ENCODE assay signal across 19 cellular contexts in genomic region chr6:75850026-75850385, GRCh38.
A peak's percentile ranks its signal among the peaks of the same experiment; 100 is the strongest.
DNase-seq lines count a peak whose midpoint lies in the region; ATAC-seq, FAIRE-seq and TF ChIP-seq lines count a peak whose summit lies in the region.
"Had no signal": no experiment of that assay in that cellular context is flagged by ENCODE, and none has a peak within 500 bp of the region (broad histone marks: within the 10 kb centered on the region; RNA-seq: fewer than 3 reads in every experiment).

No MANE protein-coding gene starts in this region.

- H3K27ac Mint-ChIP-seq in Caco-2 (ENCODE audit: unreplicated experiment) (peak overlapping the region; percentile 61), progenitor cell of endocrine pancreas (peak overlapping the region; percentile 29), natural killer cell (no peak overlapping the region)
- H3K27ac Mint-ChIP-seq: CD8-positive, alpha-beta memory T cell; naive B cell; T-helper 1 cell treated with Interleukin-12 subunit alpha and Interleukin-12 subunit beta and Interleukin-4 antibody, amounts not matched to agents 30 μg/mL and 1 μg/mL, for 36 hours had no signal

- peaks cover 16% of the 10 kb centered on the region for H3K4me1 Mint-ChIP-seq in Caco-2 (ENCODE audit: low read depth, unreplicated experiment)
- peaks cover 32% of the 10 kb centered on the region for H3K4me1 Mint-ChIP-seq in progenitor cell of endocrine pancreas (ENCODE audit: low read depth)
- no peaks in the 10 kb centered on the region for H3K4me1 Mint-ChIP-seq in natural killer cell
- H3K4me1 Mint-ChIP-seq: CD8-positive, alpha-beta memory T cell; naive B cell had no signal

- H3K27ac ChIP-seq in PC-3 (ENCODE audit: low read length), result peak overlapping the region; percentile 91
- H3K27ac ChIP-seq in fibroblast of lung (ENCODE audit: insufficient read depth, low read length), result no peak overlapping the region
- no peak overlapping the region for H3K27ac ChIP-seq in vagina
- H3K27ac ChIP-seq in small intestine (ENCODE audit: low read depth in 1 of 2, low read length in 1 of 2), result no peak overlapping the region
- H3K27ac ChIP-seq: adrenal gland had no signal

- H2AFZ ChIP-seq in PC-3 (ENCODE audit: low read length) (peak overlapping the region; percentile 36; the same call in 1 of the 2 replicates), fibroblast of lung (ENCODE audit: low read length) (no peak overlapping the region)

- ATAC-seq in PC-3, result peak; percentile 59
- ATAC-seq in natural killer cell, result no peak

- intact Hi-C loops in Caco-2 (cut with micrococcal nuclease; ENCODE audit: unreplicated experiment), result no loop called here
- intact Hi-C loops in PC-3 (cut with micrococcal nuclease), result no loop called here
- intact Hi-C loops in vagina (cut with DNase I), result no loop called here
- intact Hi-C loops in natural killer cell (cut with micrococcal nuclease), result no loop called here

- H4K20me1 ChIP-seq in PC-3 (ENCODE audit: low read length) (no peaks in the 10 kb centered on the region), fibroblast of lung (ENCODE audit: control insufficient read depth, extremely low read depth, insufficient read depth, low read length) (no peaks in the 10 kb centered on the region)

- H3K4me3 ChIP-seq in Caco-2 (ENCODE audit: low read depth, low read length) (no peak overlapping the region), PC-3 (ENCODE audit: low read length) (peak overlapping the region; percentile 52), fibroblast of lung (replicated peaks in 1 of 4; ENCODE audit: control extremely low read depth in 1 of 4, insufficient read depth in 1 of 4, low read depth in 3 of 4, low read length in 4 of 4) (no peak overlapping the region), vagina (no peak overlapping the region), small intestine (ENCODE audit: low read depth in 1 of 2, low read length in 2 of 2) (no peak overlapping the region)
- H3K4me3 ChIP-seq: adrenal gland had no signal

- WGBS in small intestine, 3 donors, result 33 to 44% (median 41%) methylated on average over 3 of the region's 3 CpGs

- POLR2A ChIA-PET in Caco-2 (lab: Charles Lee) (no interaction called here), PC-3 (lab: Charles Lee; ENCODE audit: unreplicated experiment) (no interaction called here)

- no TSS peak for BruUV-seq in Caco-2 (replicated peaks; lab: Mats Ljungman, UMichigan)
- BruUV-seq in PC-3 (replicated peaks; lab: Mats Ljungman, UMichigan), result no TSS peak

- H3K4me3 Mint-ChIP-seq in Caco-2 (ENCODE audit: unreplicated experiment) (peak overlapping the region; percentile 63), progenitor cell of endocrine pancreas (ENCODE audit: low read depth) (no peak overlapping the region), natural killer cell (no peak overlapping the region)
- H3K4me3 Mint-ChIP-seq: naive B cell; T-helper 1 cell treated with Interleukin-12 subunit alpha and Interleukin-12 subunit beta and Interleukin-4 antibody, amounts not matched to agents 30 μg/mL and 1 μg/mL, for 36 hours had no signal

- H3K9me3 Mint-ChIP-seq in Caco-2 (ENCODE audit: unreplicated experiment) (no peaks in the 10 kb centered on the region), progenitor cell of endocrine pancreas (ENCODE audit: low read depth) (no peaks in the 10 kb centered on the region), natural killer cell (no peaks in the 10 kb centered on the region)
- H3K9me3 Mint-ChIP-seq: CD8-positive, alpha-beta memory T cell; naive B cell; T-helper 1 cell treated with Interleukin-12 subunit alpha and Interleukin-12 subunit beta and Interleukin-4 antibody, amounts not matched to agents 30 μg/mL and 1 μg/mL, for 36 hours had no signal

- H3K27me3 Mint-ChIP-seq in Caco-2 (ENCODE audit: insufficient read depth, unreplicated experiment) (no peaks in the 10 kb centered on the region), progenitor cell of endocrine pancreas (no peaks in the 10 kb centered on the region), natural killer cell (ENCODE audit: low read depth in 2 of 2) (peaks cover 0 to 3% of the 10 kb centered on the region in 2 donors)
- H3K27me3 Mint-ChIP-seq: CD8-positive, alpha-beta memory T cell had no signal

- H3K27me3 ChIP-seq in Caco-2 (replicated peaks; ENCODE audit: control insufficient read depth, insufficient read depth, low read length) (no peaks in the 10 kb centered on the region), PC-3 (ENCODE audit: low read length) (no peaks in the 10 kb centered on the region), fibroblast of lung (ENCODE audit: control insufficient read depth, insufficient read depth, low read length) (no peaks in the 10 kb centered on the region), vagina (no peaks in the 10 kb centered on the region), small intestine (ENCODE audit: control insufficient read depth in 2 of 2, insufficient read depth in 2 of 2, low read length in 2 of 2) (no peaks in the 10 kb centered on the region)
- H3K27me3 ChIP-seq: adrenal gland had no signal

- H3K4me1 ChIP-seq in Caco-2 (peaks cover 23% of the 10 kb centered on the region), PC-3 (ENCODE audit: insufficient read depth, low read length) (peaks cover 57% of the 10 kb centered on the region), fibroblast of lung (ENCODE audit: control insufficient read depth, extremely low read depth, insufficient read depth, low read length) (peaks cover 2% of the 10 kb centered on the region), vagina (peaks cover 14% of the 10 kb centered on the region), small intestine (ENCODE audit: control insufficient read depth in 2 of 2, insufficient read depth in 1 of 2, low read depth in 1 of 2, low read length in 1 of 2) (peaks cover 0 to 5% of the 10 kb centered on the region in 2 donors)
- H3K4me1 ChIP-seq: adrenal gland had no signal

- peaks cover 5% of the 10 kb centered on the region for H3K36me3 Mint-ChIP-seq in Caco-2 (ENCODE audit: insufficient read depth, unreplicated experiment)
- H3K36me3 Mint-ChIP-seq in progenitor cell of endocrine pancreas (ENCODE audit: insufficient read depth), result peaks cover 11% of the 10 kb centered on the region
- no peaks in the 10 kb centered on the region for H3K36me3 Mint-ChIP-seq in natural killer cell
- H3K36me3 Mint-ChIP-seq: CD8-positive, alpha-beta memory T cell; naive B cell had no signal

- CTCF ChIA-PET in Caco-2 (lab: Charles Lee) (interaction anchor here (0.6 kb wide), 1 partner anchor 79 kb away, joined by 3 read pairs; no protein-coding TSS in a partner anchor), PC-3 (lab: Charles Lee) (no interaction called here)

- H3K4me2 ChIP-seq in PC-3 (ENCODE audit: low read length), result peak overlapping the region; percentile 83
- H3K4me2 ChIP-seq in fibroblast of lung (ENCODE audit: extremely low read depth, insufficient read depth, low read length), result peak overlapping the region; percentile 32

- no peak for FAIRE-seq in small intestine (lab: Jason Lieb, UNC)

- H3K36me3 ChIP-seq in Caco-2 (ENCODE audit: control insufficient read depth, insufficient read depth, low read length) (no peaks in the 10 kb centered on the region), PC-3 (ENCODE audit: low read depth, low read length) (no peaks in the 10 kb centered on the region), fibroblast of lung (ENCODE audit: control insufficient read depth, insufficient read depth, low read length) (no peaks in the 10 kb centered on the region), vagina (no peaks in the 10 kb centered on the region), small intestine (ENCODE audit: control insufficient read depth in 2 of 2, insufficient read depth in 2 of 2, low read length in 2 of 2) (peaks cover 0 to 4% of the 10 kb centered on the region in 2 donors)
- H3K36me3 ChIP-seq: adrenal gland had no signal

- H3K9ac ChIP-seq in PC-3 (ENCODE audit: low read length), result peak overlapping the region; percentile 52
- H3K9ac ChIP-seq in fibroblast of lung (ENCODE audit: insufficient read depth, low read length), result no peak overlapping the region

- TF ChIP-seq CTCF in Caco-2 (IDR thresholded peaks at IDR 0.05; ENCODE audit: insufficient read depth in 1 of 2, low read depth in 1 of 2, low read length in 1 of 2, severe bottlenecking in 1 of 2, unreplicated experiment in 1 of 2) (no peak), PC-3 (conservative IDR thresholded peaks at IDR 0.05; ENCODE audit: low read depth, low read length) (no peak), fibroblast of lung (conservative IDR thresholded peaks at IDR 0.05 in 1 of 2, IDR thresholded peaks at IDR 0.05 in 1 of 2; ENCODE audit: low read depth in 1 of 2, low read length in 2 of 2) (no peak), progenitor cell of endocrine pancreas (IDR thresholded peaks at IDR 0.05; ENCODE audit: unreplicated experiment) (no peak), vagina (IDR thresholded peaks at IDR 0.05) (no peak), natural killer cell (IDR thresholded peaks at IDR 0.05) (no peak)

- H3K9me3 ChIP-seq in Caco-2 (no peaks in the 10 kb centered on the region), PC-3 (ENCODE audit: low read length) (no peaks in the 10 kb centered on the region), fibroblast of lung (ENCODE audit: control insufficient read depth, insufficient read depth, low read depth, low read length) (no peaks in the 10 kb centered on the region), vagina (no peaks in the 10 kb centered on the region), small intestine (ENCODE audit: control insufficient read depth, low read depth) (no peaks in the 10 kb centered on the region)
- H3K9me3 ChIP-seq: adrenal gland had no signal

- H3K79me2 ChIP-seq in PC-3 (ENCODE audit: low read length), result no peaks in the 10 kb centered on the region
- no peaks in the 10 kb centered on the region for H3K79me2 ChIP-seq in fibroblast of lung (ENCODE audit: control insufficient read depth, insufficient read depth, low read length)

- no peak for DNase-seq in Caco-2
- DNase-seq in PC-3, result peak; percentile 63
- DNase-seq in fibroblast of lung (ENCODE audit: low read depth in 2 of 2), result peak in 1 of 2 donors; percentile 3
- no peak for DNase-seq in progenitor cell of endocrine pancreas (ENCODE audit: low spot score, unreplicated experiment)
- no peak for DNase-seq in vagina (ENCODE audit: extremely low spot score in 2 of 2)
- DNase-seq in small intestine, result no peak
- DNase-seq in medulla oblongata (ENCODE audit: extremely low spot score), result no peak
- no peak for DNase-seq in natural killer cell
- DNase-seq: activated effector memory CD4-positive, alpha-beta T cell treated with anti-CD3 and anti-CD28 coated beads, Interleukin-2, amount 50 U/mL, for 16 hours; adrenal gland; CD8-positive, alpha-beta memory T cell; central memory CD4-positive, alpha-beta T cell; effector CD8-positive, alpha-beta T cell; naive B cell; NCI-H1105 treated with DMSO at 0.1 percent for 48 hours; NCI-H526; SIG-M5; stimulated activated CD4-positive, alpha-beta T cell treated with anti-CD3 and anti-CD28 coated beads, Interleukin-2, amount 100 ng/mL, for 48 hours had no signal

- no peaks in the 10 kb centered on the region for H3K9me2 ChIP-seq in PC-3 (replicated peaks; ENCODE audit: low read length)

- TF ChIP-seq POLR2A in vagina (IDR thresholded peaks at IDR 0.05), result no peak

- no peaks in the 10 kb centered on the region for H3F3A ChIP-seq in PC-3 (ENCODE audit: low read length, unreplicated experiment)

Comparison
In these comparisons a context has a peak if more than half of its experiments do, and no peak if none do; other contexts are left out.
1. H3K27ac Mint-ChIP-seq: peak in Caco-2 (single experiment) and progenitor cell of endocrine pancreas (single experiment); none in natural killer cell (0 of 2).